Comparison of ENCODE assay signal across 18 cellular contexts in genomic region chr21:42621166-42621827, GRCh38. TPM values are rescaled to one million over a fixed set of nuclear protein-coding genes. Genes with fewer than 3 reads are reported as not detected.
A peak's percentile ranks its signal among the peaks of the same experiment; 100 is the strongest.
DNase-seq lines count a peak whose midpoint lies in the region; ATAC-seq and TF ChIP-seq lines count a peak whose summit lies in the region.
"Had no signal": no experiment of that assay in that cellular context is flagged by ENCODE, and none has a peak within 500 bp of the region (broad histone marks: within the 10 kb centered on the region; RNA-seq: fewer than 3 reads in every experiment).

No MANE protein-coding gene starts in this region.

- CTCF ChIA-PET in MCF 10A (lab: Yijun Ruan, JAX): interaction anchor here (0.7 kb wide), 1 partner anchor 88 kb away, joined by 3 read pairs; no protein-coding TSS in a partner anchor

- H3K4me3 ChIP-seq in breast epithelium (peak overlapping the region in 2 of 3 donors; percentile 15 to 40), uterus (no peak overlapping the region), psoas muscle (no peak overlapping the region)
- H3K4me3 ChIP-seq: Peyer's patch had no signal

- H3K27ac Mint-ChIP-seq in MCF 10A (ENCODE audit: low read depth, unreplicated experiment): no peak overlapping the region
- peak overlapping the region; percentile 91 to 94 (median 91) for H3K27ac Mint-ChIP-seq in nephron
- H3K27ac Mint-ChIP-seq: activated B cell treated with CpG ODN at 0.5 μM for 24 hours; CD8-positive, alpha-beta memory T cell; natural killer cell; stimulated activated memory B cell treated with anti-CD40 and anti-IgM and Interleukin-4, amounts not matched to agents 10 μg/mL and 1 μg/mL and 100 μg/mL, for 72 hours had no signal

- no peak for ATAC-seq in GM21528 (IDR thresholded peaks at IDR 0.05; ENCODE audit: low FRiP score, unreplicated experiment)
- ATAC-seq in psoas muscle: no peak
- ATAC-seq: natural killer cell; stimulated activated memory B cell treated with anti-CD40 and anti-IgM and Interleukin-4, amounts not matched to agents 10 μg/mL and 1 μg/mL and 100 μg/mL, for 72 hours had no signal

- no TSS peak for BruUV-seq in MCF 10A (replicated peaks; lab: Mats Ljungman, UMichigan)

- intact Hi-C loops in breast epithelium (cut with DNase I; ENCODE audit: low total_unique reads) (no loop called here), MCF 10A (cut with micrococcal nuclease) (no loop called here), uterus (cut with DNase I; ENCODE audit: low total_unique reads) (no loop called here), psoas muscle (cut with DNase I) (no loop called here)

- TF ChIP-seq CTCF in breast epithelium (IDR thresholded peaks at IDR 0.05) (no peak), MCF 10A (IDR thresholded peaks at IDR 0.05; ENCODE audit: unreplicated experiment) (no peak), nephron (IDR thresholded peaks at IDR 0.05; ENCODE audit: unreplicated experiment in 3 of 3) (no peak), uterus (IDR thresholded peaks at IDR 0.05) (no peak), psoas muscle (IDR thresholded peaks at IDR 0.05) (no peak)

- H3K27me3 ChIP-seq in breast epithelium (peaks cover 0 to 5% of the 10 kb centered on the region in 2 donors), uterus (no peaks in the 10 kb centered on the region), psoas muscle (ENCODE audit: insufficient read depth in 3 of 3, low read length in 2 of 3) (peaks cover 2 to 72% (median 10%) of the 10 kb centered on the region in 3 donors)
- H3K27me3 ChIP-seq: Peyer's patch had no signal

- H3K36me3 Mint-ChIP-seq in MCF 10A (ENCODE audit: insufficient read depth, unreplicated experiment) (peaks cover 6% of the 10 kb centered on the region), nephron (ENCODE audit: low read depth) (no peaks in the 10 kb centered on the region)
- H3K36me3 Mint-ChIP-seq: CD8-positive, alpha-beta memory T cell; natural killer cell; stimulated activated memory B cell treated with anti-CD40 and anti-IgM and Interleukin-4, amounts not matched to agents 10 μg/mL and 1 μg/mL and 100 μg/mL, for 72 hours had no signal

- H3K4me3 Mint-ChIP-seq in MCF 10A (ENCODE audit: unreplicated experiment) (no peak overlapping the region), nephron (peak overlapping the region; percentile 5 to 24 (median 15))
- H3K4me3 Mint-ChIP-seq: activated B cell treated with CpG ODN at 0.5 μM for 24 hours; CD8-positive, alpha-beta memory T cell; natural killer cell; stimulated activated memory B cell treated with anti-CD40 and anti-IgM and Interleukin-4, amounts not matched to agents 10 μg/mL and 1 μg/mL and 100 μg/mL, for 72 hours had no signal

- no peaks in the 10 kb centered on the region for H3K4me1 Mint-ChIP-seq in MCF 10A (ENCODE audit: insufficient read depth, unreplicated experiment)
- peaks cover 50% of the 10 kb centered on the region for H3K4me1 Mint-ChIP-seq in nephron
- H3K4me1 Mint-ChIP-seq: CD8-positive, alpha-beta memory T cell; natural killer cell; stimulated activated memory B cell treated with anti-CD40 and anti-IgM and Interleukin-4, amounts not matched to agents 10 μg/mL and 1 μg/mL and 100 μg/mL, for 72 hours had no signal

- TF ChIP-seq POLR2A in breast epithelium (IDR thresholded peaks at IDR 0.05) (no peak), uterus (IDR thresholded peaks at IDR 0.05) (no peak)

- H3K4me1 ChIP-seq in breast epithelium (no peaks in the 10 kb centered on the region), uterus (no peaks in the 10 kb centered on the region), psoas muscle (no peaks in the 10 kb centered on the region)

- 40 to 53% (median 45%) methylated on average over 15 of the region's 15 CpGs for WGBS in psoas muscle, 3 donors

- POLR2A ChIA-PET in MCF 10A (lab: Yijun Ruan, JAX): no interaction called here

- peaks cover 56% of the 10 kb centered on the region for H3K27me3 Mint-ChIP-seq in MCF 10A (ENCODE audit: insufficient read depth, unreplicated experiment)
- peaks cover 14% of the 10 kb centered on the region for H3K27me3 Mint-ChIP-seq in nephron (ENCODE audit: low read depth)

- no peaks in the 10 kb centered on the region for H3K9me3 ChIP-seq in breast epithelium
- no peaks in the 10 kb centered on the region for H3K9me3 ChIP-seq in uterus
- H3K9me3 ChIP-seq in psoas muscle: no peaks in the 10 kb centered on the region
- H3K9me3 ChIP-seq: Peyer's patch had no signal

- H3K27ac ChIP-seq in breast epithelium (peak overlapping the region; percentile 55 to 73), uterus (peak overlapping the region; percentile 11 to 46), psoas muscle (no peak overlapping the region)
- H3K27ac ChIP-seq: Peyer's patch had no signal

- DNase-seq in breast epithelium (ENCODE audit: low spot score in 2 of 2): peak in 1 of 2 donors; percentile 51
- no peak for DNase-seq in MCF 10A (ENCODE audit: unreplicated experiment)
- DNase-seq in fibroblast of gingiva (ENCODE audit: low read depth): peak; percentile 46
- DNase-seq in uterus: peak in 1 of 2 donors; percentile 16
- no peak for DNase-seq in psoas muscle
- DNase-seq in stimulated activated CD4-positive, alpha-beta T cell treated with anti-CD3 and anti-CD28 coated beads, Interleukin-4, amount 100 ng/mL, for 4 hours: no peak
- DNase-seq: activated B cell treated with CpG ODN at 0.5 μM for 24 hours; activated naive CD4-positive, alpha-beta T cell treated with anti-CD3 and anti-CD28 coated beads, Interleukin-2, amount 50 U/mL, for 16 hours; CD8-positive, alpha-beta memory T cell; glutamatergic neuron; IMR-90; natural killer cell; NCI-H1105; NCI-H510A had no signal

- H3K9me3 Mint-ChIP-seq in MCF 10A (ENCODE audit: unreplicated experiment) (no peaks in the 10 kb centered on the region), nephron (no peaks in the 10 kb centered on the region)
- H3K9me3 Mint-ChIP-seq: activated B cell treated with CpG ODN at 0.5 μM for 24 hours; CD8-positive, alpha-beta memory T cell; natural killer cell; stimulated activated memory B cell treated with anti-CD40 and anti-IgM and Interleukin-4, amounts not matched to agents 10 μg/mL and 1 μg/mL and 100 μg/mL, for 72 hours had no signal

- no peaks in the 10 kb centered on the region for H3K36me3 ChIP-seq in breast epithelium
- no peaks in the 10 kb centered on the region for H3K36me3 ChIP-seq in uterus
- H3K36me3 ChIP-seq in psoas muscle (ENCODE audit: insufficient read depth in 1 of 2, low read depth in 1 of 2): no peaks in the 10 kb centered on the region
- H3K36me3 ChIP-seq: Peyer's patch had no signal

RNA-seq across cellular contexts. Expression of gene PDE9A, which starts 32.1 kb away (rescaled TPM):
- total RNA-seq in breast epithelium (10 to 100 TPM in 2 of 3 donors, 1 to 10 TPM in 1; 3.0 to 14.7 (median 10.5) TPM), MCF 10A (2022) (not detected in 2 replicates), uterus (10 to 100 TPM in 1 of 4 donors, 1 to 10 TPM in 2, under 1 TPM in 1; 0.59 to 15.0 (median 6.9) TPM), psoas muscle (1 to 10 TPM; 1.4 to 4.3 (median 1.8) TPM)
- polyA plus RNA-seq in psoas muscle: 1 to 10 TPM; 1.2 to 1.8 (median 1.8) TPM

Comparison
In these comparisons a context has a peak if more than half of its experiments do, and no peak if none do; other contexts are left out.
1. H3K4me3 ChIP-seq: peak in breast epithelium (2 of 3); none in uterus (0 of 2) and psoas muscle (single experiment).